In the genomic region with DNA sequence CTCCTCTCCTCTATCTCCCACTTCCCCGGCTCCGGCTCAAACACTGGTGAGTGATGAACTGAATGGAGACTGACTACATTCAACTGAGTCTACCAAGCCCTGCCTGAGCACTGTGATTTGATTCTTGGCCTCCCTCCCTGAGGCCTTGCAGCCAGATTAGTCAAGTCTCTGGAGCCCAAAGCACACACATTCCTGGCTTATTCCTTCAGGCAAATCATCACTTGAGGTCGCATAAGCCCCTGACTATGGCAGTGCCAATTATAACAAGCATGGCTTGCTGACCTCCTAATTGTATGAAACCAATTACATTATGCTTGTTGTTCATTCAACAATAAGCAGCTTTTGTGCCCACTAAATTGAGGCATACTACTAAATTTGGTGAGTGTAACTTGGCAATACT, we compare ENCODE assay signal across 13 cellular contexts. TPM values are rescaled to one million over a fixed set of nuclear protein-coding genes. Genes with fewer than 3 reads are reported as not detected.
DNase-seq lines count a peak whose midpoint lies in the region; ATAC-seq and TF ChIP-seq lines count a peak whose summit lies in the region.
"Had no signal": no experiment of that assay in that cellular context is flagged by ENCODE, and none has a peak within 500 bp of the region (broad histone marks: within the 10 kb centered on the region; RNA-seq: fewer than 3 reads in every experiment).

No MANE protein-coding gene starts in this region.

- H3K27ac ChIP-seq in SK-N-SH (ENCODE audit: low read depth in 2 of 2, low read length in 1 of 2) (peak overlapping the region; percentile 36 to 98; a peak in 3 of 4 replicates), breast epithelium (peak overlapping the region; percentile 35 to 80), aorta (ENCODE audit: low read depth in 1 of 2, low read length in 2 of 2) (peak overlapping the region in 1 of 2 donors; percentile 46)
- H3K27ac ChIP-seq: lower lobe of right lung, transverse colon had no signal

- H3F3A ChIP-seq in SK-N-SH (replicated peaks; ENCODE audit: insufficient read depth): peaks cover 63% of the 10 kb centered on the region

- no peak for DNase-seq in SK-N-SH
- DNase-seq in breast epithelium (ENCODE audit: low spot score in 2 of 2): no peak
- peak; percentile 71 for DNase-seq in iris pigment epithelial cell (ENCODE audit: low read depth)
- DNase-seq in aorta: peak in 1 of 2 donors; percentile 53
- no peak for DNase-seq in sciatic nerve (ENCODE audit: low spot score)
- DNase-seq in NCI-H345 (lab: John Stamatoyannopoulos, UW): no peak
- DNase-seq: endodermal cell, lower lobe of right lung, MM.1S, spleen, transverse colon had no signal

- no peak for TF ChIP-seq RAD21 in SK-N-SH (IDR thresholded peaks at IDR 0.05; ENCODE audit: low read length)

- no peak for ATAC-seq in SK-N-SH treated with all-trans-retinoic acid at 6 μM for 48 hours
- peak; percentile 13 for ATAC-seq in aorta (ENCODE audit: low FRiP score)
- ATAC-seq in GM21390 (IDR thresholded peaks at IDR 0.05; ENCODE audit: unreplicated experiment): no peak
- no peak for ATAC-seq in sciatic nerve
- ATAC-seq: lower lobe of right lung had no signal

- H3K9me2 ChIP-seq in SK-N-SH: no peaks in the 10 kb centered on the region

- POLR2A ChIA-PET in SK-N-SH (lab: Yijun Ruan, JAX): no interaction called here

- no peak for TF ChIP-seq CTCF in SK-N-SH (IDR thresholded peaks at IDR 0.05)
- no peak for TF ChIP-seq CTCF in breast epithelium (IDR thresholded peaks at IDR 0.05)

- no peaks in the 10 kb centered on the region for H4K20me1 ChIP-seq in SK-N-SH (ENCODE audit: insufficient read depth)

- H2AFZ ChIP-seq in SK-N-SH (ENCODE audit: low read depth): no peak overlapping the region

- H3K36me3 ChIP-seq in SK-N-SH (replicated peaks in 1 of 2; ENCODE audit: control insufficient read depth in 1 of 2, insufficient read depth in 2 of 2, low read length in 1 of 2): peaks cover 0 to 7% of the 10 kb centered on the region in 2 experiments
- no peaks in the 10 kb centered on the region for H3K36me3 ChIP-seq in breast epithelium
- no peaks in the 10 kb centered on the region for H3K36me3 ChIP-seq in aorta (ENCODE audit: control insufficient read depth in 1 of 2, insufficient read depth in 2 of 2, low read length in 1 of 2)
- H3K36me3 ChIP-seq: lower lobe of right lung, spleen, transverse colon had no signal

- H3K9me3 ChIP-seq in SK-N-SH: no peaks in the 10 kb centered on the region
- no peaks in the 10 kb centered on the region for H3K9me3 ChIP-seq in breast epithelium
- no peaks in the 10 kb centered on the region for H3K9me3 ChIP-seq in aorta (ENCODE audit: control insufficient read depth, low read length)
- H3K9me3 ChIP-seq: lower lobe of right lung, spleen, transverse colon had no signal

- H3K4me1 ChIP-seq in SK-N-SH (ENCODE audit: control insufficient read depth in 1 of 2, insufficient read depth in 2 of 2, low read depth in 1 of 2, low read length in 1 of 2): peaks cover 0 to 76% of the 10 kb centered on the region in 2 experiments; a peak in 2 of 4 replicates
- no peaks in the 10 kb centered on the region for H3K4me1 ChIP-seq in breast epithelium
- peaks cover 3 to 7% of the 10 kb centered on the region in 2 donors for H3K4me1 ChIP-seq in aorta (ENCODE audit: control insufficient read depth in 1 of 2, insufficient read depth in 2 of 2, low read length in 2 of 2)
- H3K4me1 ChIP-seq: transverse colon had no signal

- no peak for TF ChIP-seq EP300 in SK-N-SH (IDR thresholded peaks at IDR 0.05; ENCODE audit: borderline replicate concordance in 1 of 2, low read depth in 1 of 2, low read length in 1 of 2)

- peak overlapping the region; percentile 49; the same call in 1 of the 2 replicates for H3K9ac ChIP-seq in SK-N-SH

- intact Hi-C loops in breast epithelium (cut with DNase I; ENCODE audit: low total_unique reads): no loop called here
- intact Hi-C loops in aorta (cut with DNase I): loop anchor here (5.0 to 10.0 kb wide), 4 partner anchors 33 to 106 kb away; partner anchors contain the start of gene EFEMP1 (in 2 of the 2)
- intact Hi-C loops in sciatic nerve (cut with DNase I): no loop called here

- H3K4me3 ChIP-seq in SK-N-SH (ENCODE audit: low read depth in 2 of 2, low read length in 1 of 2): no peak overlapping the region
- H3K4me3 ChIP-seq in breast epithelium: no peak overlapping the region
- H3K4me3 ChIP-seq in aorta (ENCODE audit: low read length in 2 of 2): no peak overlapping the region
- H3K4me3 ChIP-seq: lower lobe of right lung, spleen, transverse colon had no signal

- CTCF ChIA-PET in SK-N-SH (lab: Yijun Ruan, JAX): interaction anchor here (1.1 kb wide), 1 partner anchor 14 kb away, joined by 3 read pairs; no protein-coding TSS in a partner anchor

- H3K27me3 ChIP-seq in SK-N-SH (ENCODE audit: insufficient read depth): no peaks in the 10 kb centered on the region
- H3K27me3 ChIP-seq in breast epithelium: no peaks in the 10 kb centered on the region
- H3K27me3 ChIP-seq in aorta (ENCODE audit: control insufficient read depth in 1 of 2, insufficient read depth in 2 of 2, low read length in 1 of 2): no peaks in the 10 kb centered on the region
- H3K27me3 ChIP-seq: spleen, transverse colon had no signal

- H3K79me2 ChIP-seq in SK-N-SH (ENCODE audit: insufficient read depth): peaks cover 25% of the 10 kb centered on the region

- peak overlapping the region; percentile 10; the same call in 1 of the 2 replicates for H3K4me2 ChIP-seq in SK-N-SH

- no peak for TF ChIP-seq POLR2A in breast epithelium (IDR thresholded peaks at IDR 0.05)

- 70% methylated on average over 3 of the region's 3 CpGs for WGBS in SK-N-SH (ENCODE audit: low lambda C conversion rate)
- WGBS in aorta, 2 donors: 2 to 13% methylated on average over 3 of the region's 3 CpGs

TF ChIP-seq in SK-N-SH, 30 proteins besides CTCF, POLR2A, EP300 and RAD21 (continues in another document):
- TF ChIP-seq USF2 (IDR thresholded peaks at IDR 0.05; ENCODE audit: borderline replicate concordance, low read depth, low read length): no peak
- TF ChIP-seq JUND (IDR thresholded peaks at IDR 0.05): 0 out of 2 replicates have a peak, but pooled peaks have one; percentile 4
- TF ChIP-seq, protein P1, sequence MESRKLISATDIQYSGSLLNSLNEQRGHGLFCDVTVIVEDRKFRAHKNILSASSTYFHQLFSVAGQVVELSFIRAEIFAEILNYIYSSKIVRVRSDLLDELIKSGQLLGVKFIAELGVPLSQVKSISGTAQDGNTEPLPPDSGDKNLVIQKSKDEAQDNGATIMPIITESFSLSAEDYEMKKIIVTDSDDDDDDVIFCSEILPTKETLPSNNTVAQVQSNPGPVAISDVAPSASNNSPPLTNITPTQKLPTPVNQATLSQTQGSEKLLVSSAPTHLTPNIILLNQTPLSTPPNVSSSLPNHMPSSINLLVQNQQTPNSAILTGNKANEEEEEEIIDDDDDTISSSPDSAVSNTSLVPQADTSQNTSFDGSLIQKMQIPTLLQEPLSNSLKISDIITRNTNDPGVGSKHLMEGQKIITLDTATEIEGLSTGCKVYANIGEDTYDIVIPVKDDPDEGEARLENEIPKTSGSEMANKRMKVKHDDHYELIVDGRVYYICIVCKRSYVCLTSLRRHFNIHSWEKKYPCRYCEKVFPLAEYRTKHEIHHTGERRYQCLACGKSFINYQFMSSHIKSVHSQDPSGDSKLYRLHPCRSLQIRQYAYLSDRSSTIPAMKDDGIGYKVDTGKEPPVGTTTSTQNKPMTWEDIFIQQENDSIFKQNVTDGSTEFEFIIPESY (IDR thresholded peaks at IDR 0.05; ENCODE audit: borderline replicate concordance, low read depth): no peak
- peak; percentile 28; the same call in 1 of the 2 replicates for TF ChIP-seq NFIC (IDR thresholded peaks at IDR 0.05; ENCODE audit: borderline replicate concordance)

TF ChIP-seq in SK-N-SH treated with all-trans-retinoic acid at 6 μM for 48 hours, 23 proteins besides CTCF, POLR2A, EP300 and RAD21 (continues in another document):
- TF ChIP-seq PPARA (CRISPR knock-in tag; IDR thresholded peaks at IDR 0.05; ENCODE audit: borderline replicate concordance) (no peak), TCF4 (CRISPR knock-in tag; IDR thresholded peaks at IDR 0.05; ENCODE audit: borderline replicate concordance) (no peak), ARNTL (CRISPR knock-in tag; IDR thresholded peaks at IDR 0.05; ENCODE audit: borderline replicate concordance, low read depth) (no peak), CSDC2 (CRISPR knock-in tag; IDR thresholded peaks at IDR 0.05) (no peak), ESRRG (CRISPR knock-in tag; IDR thresholded peaks at IDR 0.05) (no peak), ZFP3 (CRISPR knock-in tag; IDR thresholded peaks at IDR 0.05) (no peak)
- TF ChIP-seq, protein P2, sequence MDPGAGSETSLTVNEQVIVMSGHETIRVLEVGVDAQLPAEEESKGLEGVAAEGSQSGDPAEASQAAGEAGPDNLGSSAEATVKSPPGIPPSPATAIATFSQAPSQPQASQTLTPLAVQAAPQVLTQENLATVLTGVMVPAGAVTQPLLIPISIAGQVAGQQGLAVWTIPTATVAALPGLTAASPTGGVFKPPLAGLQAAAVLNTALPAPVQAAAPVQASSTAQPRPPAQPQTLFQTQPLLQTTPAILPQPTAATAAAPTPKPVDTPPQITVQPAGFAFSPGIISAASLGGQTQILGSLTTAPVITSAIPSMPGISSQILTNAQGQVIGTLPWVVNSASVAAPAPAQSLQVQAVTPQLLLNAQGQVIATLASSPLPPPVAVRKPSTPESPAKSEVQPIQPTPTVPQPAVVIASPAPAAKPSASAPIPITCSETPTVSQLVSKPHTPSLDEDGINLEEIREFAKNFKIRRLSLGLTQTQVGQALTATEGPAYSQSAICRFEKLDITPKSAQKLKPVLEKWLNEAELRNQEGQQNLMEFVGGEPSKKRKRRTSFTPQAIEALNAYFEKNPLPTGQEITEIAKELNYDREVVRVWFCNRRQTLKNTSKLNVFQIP (CRISPR knock-in tag; IDR thresholded peaks at IDR 0.05; ENCODE audit: borderline replicate concordance, low read depth): no peak

RNA-seq across cellular contexts. Expression of gene EFEMP1, which starts 34.6 kb away (rescaled TPM):
- 1,015 and 1,290 TPM in 2 replicates for polyA plus RNA-seq in SK-N-SH (2012; rRNA removed)
- 876 and 1,005 TPM in 2 replicates for polyA plus RNA-seq in SK-N-SH (2012; cell fraction: cytosol; rRNA removed)
- polyA plus RNA-seq in SK-N-SH (2012; cell fraction: nucleus; rRNA removed): 870 and 1,070 TPM in 2 replicates
- total RNA-seq in breast epithelium: 100 to 1,000 TPM; 186 to 445 (median 273) TPM
- 100 to 1,000 TPM; 793 to 989 TPM for total RNA-seq in aorta
- polyA plus RNA-seq in aorta: 1,000 to 10,000 TPM in 1 of 2 donors, 100 to 1,000 TPM in 1; 551 to 3,298 TPM
- total RNA-seq in sciatic nerve: 139 TPM

Comparison
In these comparisons a context has a peak if more than half of its experiments do, and no peak if none do; other contexts are left out.
1. intact Hi-C loops: an anchor here in aorta (5.0 to 10.0 kb wide); none called in breast epithelium and sciatic nerve.